ENCODE assay signal across 8 cellular contexts in genomic region chr6:27295301-27296079, GRCh38. TPM values are rescaled to one million over a fixed set of nuclear protein-coding genes. Genes with fewer than 3 reads are reported as not detected.
DNase-seq lines count a peak whose midpoint lies in the region; ATAC-seq and TF ChIP-seq lines count a peak whose summit lies in the region.
"Had no signal": no experiment of that assay in that cellular context is flagged by ENCODE, and none has a peak within 500 bp of the region (broad histone marks: within the 10 kb centered on the region; RNA-seq: fewer than 3 reads in every experiment).

No MANE protein-coding gene starts in this region.

- no peak overlapping the region for H3K9ac ChIP-seq in GM23248
- H3K9ac ChIP-seq: KMS-11 had no signal

- WGBS in GM23248 (ENCODE audit: low coverage in 1 of 2, low lambda C conversion rate in 2 of 2, missing lambda C conversion rate in 2 of 2), 2 experiments = 3 to 4% methylated on average over 20 of the region's 20 CpGs

- DNase-seq in GM23248 = peak; percentile 66
- peak; percentile 84 for DNase-seq in NCI-H345 (lab: John Stamatoyannopoulos, UW)
- peak; percentile 63 for DNase-seq in dedifferentiated amniotic fluid mesenchymal stem cell (ENCODE audit: extremely low spot score)
- peak; percentile 82 for DNase-seq in osteoblast (ENCODE audit: insufficient read length, low spot score, missing footprints)
- no peak for DNase-seq in epidermal melanocyte (ENCODE audit: insufficient read length, low spot score)

- H3F3A ChIP-seq in GM23248 (ENCODE audit: insufficient read depth) = peaks cover 10% of the 10 kb centered on the region; the same call in 1 of the 2 replicates

- in situ Hi-C loops in GM23248 (cut with MboI) = no loop called here

- no peak for TF ChIP-seq CTCF in osteoblast (IDR thresholded peaks at IDR 0.05; ENCODE audit: extremely low read depth, low read depth, low read length)

- H3K27ac ChIP-seq in GM23248 (no peak overlapping the region), osteoblast (ENCODE audit: low read depth, low read length) (no peak overlapping the region)
- H3K27ac ChIP-seq: KMS-11 had no signal

- H3K27me3 ChIP-seq in GM23248 (replicated peaks; ENCODE audit: insufficient read depth) = peaks cover 40% of the 10 kb centered on the region
- peaks cover 17% of the 10 kb centered on the region for H3K27me3 ChIP-seq in osteoblast (ENCODE audit: insufficient read depth, low read length)

- H3K9me2 ChIP-seq in GM23248 (ENCODE audit: insufficient read depth) = no peaks in the 10 kb centered on the region

- H4K20me1 ChIP-seq in GM23248 (ENCODE audit: insufficient read depth) (no peaks in the 10 kb centered on the region), osteoblast (ENCODE audit: insufficient read depth, low read length) (no peaks in the 10 kb centered on the region)

- H2AFZ ChIP-seq in GM23248 (peak overlapping the region; percentile 85), osteoblast (ENCODE audit: low read length) (peak overlapping the region; percentile 96)

- H3K4me2 ChIP-seq in GM23248 (ENCODE audit: unreplicated experiment) = peak overlapping the region; percentile 95
- H3K4me2 ChIP-seq in osteoblast (ENCODE audit: insufficient read depth, low read length) = peak overlapping the region; percentile 98
- H3K4me2 ChIP-seq: KMS-11 had no signal

- H3K79me2 ChIP-seq in GM23248 (ENCODE audit: insufficient read depth) (no peaks in the 10 kb centered on the region), osteoblast (ENCODE audit: insufficient read depth, low read length) (no peaks in the 10 kb centered on the region)

- H3K4me1 ChIP-seq in GM23248 (ENCODE audit: insufficient read depth) (peaks cover 9% of the 10 kb centered on the region; the same call in 1 of the 2 replicates), osteoblast (ENCODE audit: insufficient read depth, low read length) (peaks cover 22% of the 10 kb centered on the region)

- ATAC-seq in HG02852 (IDR thresholded peaks at IDR 0.05; ENCODE audit: unreplicated experiment) = no peak
- ATAC-seq in HG03039 (IDR thresholded peaks at IDR 0.05; ENCODE audit: unreplicated experiment) = no peak

- H3K4me3 ChIP-seq in GM23248 = peak overlapping the region; percentile 76
- peak overlapping the region; percentile 81 for H3K4me3 ChIP-seq in osteoblast (ENCODE audit: insufficient read depth, low read length)

- H3K36me3 ChIP-seq in GM23248 (ENCODE audit: low read depth) (no peaks in the 10 kb centered on the region), osteoblast (ENCODE audit: insufficient read depth, low read length) (no peaks in the 10 kb centered on the region)

- H3K9me3 ChIP-seq in GM23248 (ENCODE audit: low read depth) (no peaks in the 10 kb centered on the region), osteoblast (ENCODE audit: low read depth, low read length) (no peaks in the 10 kb centered on the region)

RNA-seq across cellular contexts. Expression of gene POM121L2, which starts 16.6 kb away (rescaled TPM):
- total RNA-seq in GM23248 (2014; rRNA removed; shearing (Covaris generic)) = not detected in 2 replicates
- not detected in 2 replicates for polyA plus RNA-seq in GM23248 (2016; fragmentation: Nextera tagmentation; extraction: Ambion mirVana)
- under 0.01 TPM in 1 of 2 replicates, not detected in the other for total RNA-seq in osteoblast

RNA-seq across cellular contexts. Expression of gene PRSS16, which starts 48.0 kb away (rescaled TPM):
- total RNA-seq in GM23248 (2014; rRNA removed; shearing (Covaris generic)) = 0.86 TPM in 1 of 2 replicates, not detected in the other
- 0.20 TPM in 1 of 2 replicates, not detected in the other for polyA plus RNA-seq in GM23248 (2016; fragmentation: Nextera tagmentation; extraction: Ambion mirVana)
- total RNA-seq in osteoblast = not detected in 2 replicates
